ENCODE assay signal across 1 cellular context in genomic region chr17:16377804-16378400, GRCh38.
TF ChIP-seq lines count a peak whose summit lies in the region.

No MANE protein-coding gene starts in this region.

TF ChIP-seq in endothelial cell of umbilical vein, 7 proteins besides CTCF, POLR2A, EP300 and RAD21:
- TF ChIP-seq MYC (IDR thresholded peaks at IDR 0.05; ENCODE audit: low read depth, low read length) (no peak), FOS (IDR thresholded peaks at IDR 0.05; ENCODE audit: borderline replicate concordance, insufficient read depth, low read length) (no peak)
- TF ChIP-seq, protein P1, sequence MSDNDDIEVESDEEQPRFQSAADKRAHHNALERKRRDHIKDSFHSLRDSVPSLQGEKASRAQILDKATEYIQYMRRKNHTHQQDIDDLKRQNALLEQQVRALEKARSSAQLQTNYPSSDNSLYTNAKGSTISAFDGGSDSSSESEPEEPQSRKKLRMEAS (IDR thresholded peaks at IDR 0.05; ENCODE audit: insufficient read depth, insufficient read length), result no peak
